Comparison of ENCODE assay signal across 13 cellular contexts in the genomic region with DNA sequence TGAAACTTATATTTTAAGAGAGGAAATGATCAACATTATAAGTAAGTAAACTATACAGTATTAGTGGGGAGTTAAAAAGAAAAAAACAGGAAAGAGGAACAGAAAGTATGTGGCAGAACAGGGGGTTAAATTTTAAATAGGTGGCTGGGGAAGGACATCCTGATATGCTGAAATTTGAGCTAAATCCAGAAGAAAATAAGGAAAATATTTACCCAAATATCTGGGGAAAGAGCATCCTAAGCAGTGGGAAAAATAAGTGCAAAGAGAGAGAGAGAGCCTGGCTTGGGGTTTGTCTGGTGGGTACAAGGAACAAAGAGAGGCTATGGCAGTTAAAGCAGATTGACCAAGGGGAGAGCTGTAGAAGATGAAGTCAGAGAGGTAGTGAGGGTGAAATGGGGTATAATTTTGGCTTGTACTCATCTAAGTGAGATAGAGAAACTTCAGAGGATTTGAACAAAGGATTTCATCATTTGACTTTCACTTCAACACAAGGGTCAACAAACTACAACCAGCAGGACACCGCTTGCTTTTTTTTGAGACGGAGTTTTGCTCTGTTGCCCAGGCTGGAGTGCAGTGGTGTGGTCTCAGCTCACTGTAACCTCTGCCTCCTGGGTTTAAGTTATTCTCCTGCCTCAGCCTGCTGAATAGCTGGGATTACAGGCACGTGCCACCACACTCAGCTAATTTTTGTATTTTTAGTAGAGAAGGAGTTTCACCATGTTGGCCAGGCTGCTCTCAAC.
A peak's percentile ranks its signal among the peaks of the same experiment; 100 is the strongest.
DNase-seq lines count a peak whose midpoint lies in the region; ATAC-seq, FAIRE-seq and TF ChIP-seq lines count a peak whose summit lies in the region.
"Had no signal": no experiment of that assay in that cellular context is flagged by ENCODE, and none has a peak within 500 bp of the region (broad histone marks: within the 10 kb centered on the region; RNA-seq: fewer than 3 reads in every experiment).

No MANE protein-coding gene starts in this region.

- H3K4me2 ChIP-seq in mesendoderm (ENCODE audit: low read length): no peak overlapping the region

- DNase-seq in GM10266 (ENCODE audit: extremely low spot score) (peak; percentile 18), GOT3 (lab: John Stamatoyannopoulos, UW) (no peak), dedifferentiated amniotic fluid mesenchymal stem cell (ENCODE audit: extremely low spot score) (no peak), mesendoderm (no peak), urothelium cell line (ENCODE audit: low spot score) (no peak)
- DNase-seq: activated naive CD4-positive, alpha-beta T cell; GF-D8; lower lobe of right lung; NCI-H146; Peyer's patch had no signal

- no peak for TF ChIP-seq CTCF in GM10266 (IDR thresholded peaks at IDR 0.05; ENCODE audit: control insufficient read depth, insufficient read depth, low read depth, missing control alignments)

- WGBS in mesendoderm (ENCODE audit: extremely low coverage, insufficient coverage, low lambda C conversion rate): no CpG with 5 or more reads among the region's 3 CpGs

- no peak overlapping the region for H3K18ac ChIP-seq in mesendoderm (ENCODE audit: low read length)

- no peak overlapping the region for H2BK120ac ChIP-seq in mesendoderm (ENCODE audit: low read depth, low read length)

- H2BK5ac ChIP-seq in mesendoderm (ENCODE audit: low read length): no peak overlapping the region

- H4K8ac ChIP-seq in mesendoderm (ENCODE audit: low read depth, low read length): no peak overlapping the region

- ATAC-seq in GM19324 (IDR thresholded peaks at IDR 0.05; ENCODE audit: low FRiP score, unreplicated experiment) (peak; percentile 60), HG02759 (IDR thresholded peaks at IDR 0.05; ENCODE audit: unreplicated experiment) (peak; percentile 69), HG03520 (IDR thresholded peaks at IDR 0.05; ENCODE audit: unreplicated experiment) (peak; percentile 60)
- ATAC-seq: lower lobe of right lung had no signal

- no peaks in the 10 kb centered on the region for H3K27me3 ChIP-seq in mesendoderm (ENCODE audit: insufficient read depth, low read length, poor library complexity)
- H3K27me3 ChIP-seq: Peyer's patch had no signal

- H2BK15ac ChIP-seq in mesendoderm (replicated peaks; ENCODE audit: low read depth): no peak overlapping the region

- H3K56ac ChIP-seq in mesendoderm (ENCODE audit: low read length): no peak overlapping the region

- H3K4ac ChIP-seq in mesendoderm (ENCODE audit: low read depth, low read length): no peak overlapping the region

- H3K27ac ChIP-seq in mesendoderm (ENCODE audit: low read depth, low read length): no peak overlapping the region
- H3K27ac ChIP-seq: lower lobe of right lung, Peyer's patch had no signal

- no peak overlapping the region for H3K23ac ChIP-seq in mesendoderm (ENCODE audit: low read length)

- no peak overlapping the region for H3K9ac ChIP-seq in mesendoderm (ENCODE audit: low read length)

- no peak for FAIRE-seq in urothelium cell line (lab: Jason Lieb, UNC)

- H4K5ac ChIP-seq in mesendoderm (ENCODE audit: low read length): no peak overlapping the region

- no peaks in the 10 kb centered on the region for H3K79me1 ChIP-seq in mesendoderm (ENCODE audit: low read length)

- no peaks in the 10 kb centered on the region for H3K4me1 ChIP-seq in mesendoderm (ENCODE audit: control insufficient read depth, low read depth, low read length)
- H3K4me1 ChIP-seq: lower lobe of right lung, Peyer's patch had no signal

- H2AK5ac ChIP-seq in mesendoderm (ENCODE audit: low read length): no peak overlapping the region

- H3K79me2 ChIP-seq in mesendoderm (ENCODE audit: control insufficient read depth, insufficient read depth, low read length): no peaks in the 10 kb centered on the region

- no peak overlapping the region for H3K4me3 ChIP-seq in mesendoderm (ENCODE audit: low read length)
- H3K4me3 ChIP-seq: lower lobe of right lung, Peyer's patch had no signal

- no peaks in the 10 kb centered on the region for H3K36me3 ChIP-seq in mesendoderm (ENCODE audit: control insufficient read depth, insufficient read depth, low read length)
- H3K36me3 ChIP-seq: lower lobe of right lung, Peyer's patch had no signal
